2 cellular contexts compared by ENCODE assay signal in genomic region chr10:100864981-100865380, GRCh38.
A peak's percentile ranks its signal among the peaks of the same experiment; 100 is the strongest.
TF ChIP-seq lines count a peak whose summit lies in the region.

No MANE protein-coding gene starts in this region.

TF ChIP-seq in IMR-90, 13 proteins besides CTCF, POLR2A, EP300 and RAD21 (continued from another document):
- TF ChIP-seq ELK1 (IDR thresholded peaks at IDR 0.05; ENCODE audit: borderline replicate concordance, low read depth, low read length) (no peak), BHLHE40 (IDR thresholded peaks at IDR 0.05; ENCODE audit: low read depth, low read length) (peak; percentile 62)

TF ChIP-seq in K562, 482 proteins besides CTCF, POLR2A, EP300 and RAD21:
- TF ChIP-seq MBD1 (CRISPR knock-in tag; IDR thresholded peaks at IDR 0.05), result no peak
- TF ChIP-seq BHLHE40 (IDR thresholded peaks at IDR 0.05; ENCODE audit: low read length), result peak; percentile 77
- no peak for TF ChIP-seq SREBF2 (CRISPR knock-in tag; IDR thresholded peaks at IDR 0.05)
- TF ChIP-seq NFIC (IDR thresholded peaks at IDR 0.05), result peak; percentile 53
TF ChIP-seq in K562: peak in this region for 2.
